ENCODE assay signal across 16 cellular contexts in genomic region chr15:98955980-98956723, GRCh38. TPM values are rescaled to one million over a fixed set of nuclear protein-coding genes. Genes with fewer than 3 reads are reported as not detected.
DNase-seq lines count a peak whose midpoint lies in the region; ATAC-seq and TF ChIP-seq lines count a peak whose summit lies in the region.
"Had no signal": no experiment of that assay in that cellular context is flagged by ENCODE, and none has a peak within 500 bp of the region (broad histone marks: within the 10 kb centered on the region; RNA-seq: fewer than 3 reads in every experiment).

No MANE protein-coding gene starts in this region.

- H3K27ac ChIP-seq in HL-60 (replicated peaks) (peak overlapping the region; percentile 68), layer of hippocampus (ENCODE audit: low read depth, low read length) (peak overlapping the region; percentile 93), stomach (peak overlapping the region in 4 of 5 donors; percentile 66 to 90 (median 82)), mesenchymal stem cell (ENCODE audit: low read length, poor library complexity, severe bottlenecking) (no peak overlapping the region)
- H3K27ac ChIP-seq: SK-N-MC had no signal

- H3K4me3 ChIP-seq in HL-60 (replicated peaks; ENCODE audit: insufficient read depth, low read length) (no peak overlapping the region), stomach (no peak overlapping the region), mesenchymal stem cell (ENCODE audit: insufficient read depth in 1 of 2, low read depth in 1 of 2, low read length in 2 of 2) (no peak overlapping the region), MG63 (no peak overlapping the region)
- H3K4me3 ChIP-seq: ovary, SK-N-MC had no signal

- H3K14ac ChIP-seq in mesenchymal stem cell (ENCODE audit: low read length in 2 of 2), result no peak overlapping the region

- no peak for TF ChIP-seq POLR2A in stomach (IDR thresholded peaks at IDR 0.05)

- H3K23ac ChIP-seq in mesenchymal stem cell (ENCODE audit: low read length in 2 of 2), result no peak overlapping the region

- H2BK12ac ChIP-seq in mesenchymal stem cell (ENCODE audit: low read length in 2 of 2), result no peak overlapping the region

- TF ChIP-seq EP300 in stomach (IDR thresholded peaks at IDR 0.05), result no peak

- no peak overlapping the region for H4K8ac ChIP-seq in mesenchymal stem cell (ENCODE audit: low read length)

- peaks cover 6% of the 10 kb centered on the region for H3K79me1 ChIP-seq in mesenchymal stem cell (replicated peaks; ENCODE audit: low read length, poor library complexity, severe bottlenecking)

- no peak overlapping the region for H3K9ac ChIP-seq in mesenchymal stem cell (ENCODE audit: low read length)

- no peaks in the 10 kb centered on the region for H3K27me3 ChIP-seq in HL-60 (ENCODE audit: insufficient read depth, poor library complexity, severe bottlenecking)
- H3K27me3 ChIP-seq in layer of hippocampus (ENCODE audit: control insufficient read depth, insufficient read depth, low read length), result no peaks in the 10 kb centered on the region
- H3K27me3 ChIP-seq in stomach, result no peaks in the 10 kb centered on the region
- H3K27me3 ChIP-seq in mesenchymal stem cell (ENCODE audit: control insufficient read depth in 1 of 2, insufficient read depth in 1 of 2, low read length in 2 of 2), result no peaks in the 10 kb centered on the region
- no peaks in the 10 kb centered on the region for H3K27me3 ChIP-seq in MG63
- H3K27me3 ChIP-seq: ovary had no signal

- H2AFZ ChIP-seq in mesenchymal stem cell (ENCODE audit: low read depth, low read length), result no peak overlapping the region

- H3K4ac ChIP-seq in mesenchymal stem cell (ENCODE audit: low read depth in 1 of 2, low read length in 2 of 2), result no peak overlapping the region

- peak; percentile 88 to 98 for DNase-seq in HL-60 (ENCODE audit: low read depth in 1 of 2, low spot score in 1 of 2)
- peak; percentile 73 for DNase-seq in UCSD-AML1 (lab: John Stamatoyannopoulos, UW; ENCODE audit: unreplicated experiment)
- no peak for DNase-seq in stomach
- DNase-seq in mesenchymal stem cell, result no peak
- DNase-seq in MG63, result no peak
- DNase-seq in islet precursor cell, result no peak
- DNase-seq: activated naive CD8-positive, alpha-beta T cell treated with anti-CD3 and anti-CD28 coated beads for 36 hours; NCI-H1048; NCI-H2227 treated with DMSO at 0.1 percent for 48 hours had no signal

- H4K91ac ChIP-seq in mesenchymal stem cell (ENCODE audit: low read length), result no peak overlapping the region

- no peak overlapping the region for H2BK120ac ChIP-seq in mesenchymal stem cell (ENCODE audit: low read depth, low read length)

- H3K4me1 ChIP-seq in stomach, result peaks cover 20 to 44% (median 37%) of the 10 kb centered on the region in 4 donors
- H3K4me1 ChIP-seq in mesenchymal stem cell (ENCODE audit: control insufficient read depth, insufficient read depth, low read depth, low read length), result peaks cover 8% of the 10 kb centered on the region

- intact Hi-C loops in stomach (cut with DNase I; ENCODE audit: low total_unique reads), result no loop called here

- no peak for TF ChIP-seq CTCF in HL-60 (IDR thresholded peaks at IDR 0.05; ENCODE audit: insufficient read depth, low read length)
- TF ChIP-seq CTCF in stomach (IDR thresholded peaks at IDR 0.05), result no peak

- H2AK5ac ChIP-seq in mesenchymal stem cell (ENCODE audit: low read length, severe bottlenecking), result no peak overlapping the region

- no peak overlapping the region for H2BK15ac ChIP-seq in mesenchymal stem cell (ENCODE audit: low read depth, poor library complexity, severe bottlenecking)

- H3K9me3 ChIP-seq in stomach (peaks cover 0 to 5% (median 0%) of the 10 kb centered on the region in 4 donors), mesenchymal stem cell (ENCODE audit: control insufficient read depth, low read length) (peaks cover 2% of the 10 kb centered on the region), MG63 (no peaks in the 10 kb centered on the region; the same call in 1 of the 2 replicates)
- H3K9me3 ChIP-seq: ovary had no signal

- ATAC-seq in HG03342 (IDR thresholded peaks at IDR 0.05; ENCODE audit: unreplicated experiment), result no peak

- 79 to 89% (median 83%) methylated on average over 17 to 24 of the region's 24 CpGs for WGBS in stomach, 5 donors
- 98% methylated on average over 24 of the region's 24 CpGs for WGBS in mesenchymal stem cell

- no peak overlapping the region for H3K18ac ChIP-seq in mesenchymal stem cell (ENCODE audit: low read depth in 1 of 2, low read length in 2 of 2)

- H3K36me3 ChIP-seq in stomach, result peaks cover 30 to 65% (median 56%) of the 10 kb centered on the region in 4 donors
- H3K36me3 ChIP-seq in mesenchymal stem cell (ENCODE audit: control insufficient read depth in 1 of 2, insufficient read depth in 2 of 2, low read depth in 1 of 2, low read length in 2 of 2), result peaks cover 72 to 76% of the 10 kb centered on the region in 2 experiments
- peaks cover 35% of the 10 kb centered on the region for H3K36me3 ChIP-seq in MG63
- H3K36me3 ChIP-seq: ovary had no signal

- H2BK5ac ChIP-seq in mesenchymal stem cell (ENCODE audit: low read depth, low read length, poor library complexity, severe bottlenecking), result no peak overlapping the region

- no peak overlapping the region for H3K4me2 ChIP-seq in mesenchymal stem cell (ENCODE audit: low read length, poor library complexity, severe bottlenecking)

RNA-seq across cellular contexts. Expression of gene PGPEP1L, which starts 51.4 kb away (rescaled TPM):
- total RNA-seq in stomach, result not detected
- polyA plus RNA-seq in stomach, result under 1 TPM in 1 of 3 donors, not detected in 2; 0.13 TPM
- polyA plus RNA-seq in mesenchymal stem cell (2013, experiment 1 of 2), result not detected
- polyA plus RNA-seq in mesenchymal stem cell (2013, experiment 2 of 2), result not detected
- not detected in 2 replicates for total RNA-seq in MG63 (2014; rRNA removed; shearing (Covaris generic); ENCODE audit: low replicate concordance)
- total RNA-seq: activated naive CD8-positive, alpha-beta T cell treated with anti-CD3 and anti-CD28 coated beads for 36 hours; epithelial cell of proximal tubule; HT-29; ovary had no signal
- polyA plus RNA-seq: CD14-positive monocyte had no signal

Comparison
In these comparisons a context has a peak if more than half of its experiments do, and no peak if none do; other contexts are left out.
1. DNase-seq: peak in HL-60 (2 of 2) and UCSD-AML1 (single experiment); none in stomach (single experiment), mesenchymal stem cell (single experiment), MG63 (single experiment) and islet precursor cell (single experiment).